ENCODE assay signal across 10 cellular contexts in genomic region chr1:180151508-180151907, GRCh38. TPM values are rescaled to one million over a fixed set of nuclear protein-coding genes. Genes with fewer than 3 reads are reported as not detected.
A peak's percentile ranks its signal among the peaks of the same experiment; 100 is the strongest.
DNase-seq lines count a peak whose midpoint lies in the region; ATAC-seq and TF ChIP-seq lines count a peak whose summit lies in the region.
"Had no signal": no experiment of that assay in that cellular context is flagged by ENCODE, and none has a peak within 500 bp of the region (broad histone marks: within the 10 kb centered on the region; RNA-seq: fewer than 3 reads in every experiment).

No MANE protein-coding gene starts in this region.

- no peak for ATAC-seq in heart left ventricle
- ATAC-seq in natural killer cell treated with Interleukin-12 subunit alpha and Interleukin-12 subunit beta and Interleukin-15 and Interleukin-18, amount 100 ng/mL, for 72 hours, result no peak
- ATAC-seq: stimulated activated naive CD8-positive, alpha-beta T cell treated with anti-CD3 and anti-CD28 coated beads, Interleukin-15, amount 100 ng/mL, for 72 hours had no signal

- H3K36me3 Mint-ChIP-seq in chondrocyte (ENCODE audit: low read depth), result peaks cover 1% of the 10 kb centered on the region
- H3K36me3 Mint-ChIP-seq in natural killer cell treated with Interleukin-12 subunit alpha and Interleukin-12 subunit beta and Interleukin-15 and Interleukin-18, amount 100 ng/mL, for 72 hours, result no peaks in the 10 kb centered on the region
- no peaks in the 10 kb centered on the region for H3K36me3 Mint-ChIP-seq in endodermal cell (ENCODE audit: low read depth)

- no peaks in the 10 kb centered on the region for H3K9me3 Mint-ChIP-seq in chondrocyte (ENCODE audit: low read depth)
- H3K9me3 Mint-ChIP-seq in natural killer cell treated with Interleukin-12 subunit alpha and Interleukin-12 subunit beta and Interleukin-15 and Interleukin-18, amount 100 ng/mL, for 72 hours, result no peaks in the 10 kb centered on the region
- H3K9me3 Mint-ChIP-seq in endodermal cell, result no peaks in the 10 kb centered on the region
- H3K9me3 Mint-ChIP-seq: stimulated activated naive CD8-positive, alpha-beta T cell treated with anti-CD3 and anti-CD28 coated beads, Interleukin-15, amount 100 ng/mL, for 72 hours had no signal

- H3K4me1 ChIP-seq in heart left ventricle, result peaks cover 0 to 26% (median 13%) of the 10 kb centered on the region in 12 donors
- peaks cover 6% of the 10 kb centered on the region for H3K4me1 ChIP-seq in endodermal cell (ENCODE audit: control insufficient read depth, insufficient read depth, low read length)

- H3K9ac ChIP-seq in endodermal cell (ENCODE audit: extremely low read depth, low read length, poor library complexity, severe bottlenecking), result no peak overlapping the region

- H3K27ac ChIP-seq in heart left ventricle (peak overlapping the region in 1 of 12 donors; percentile 32), endodermal cell (ENCODE audit: low read depth, low read length) (no peak overlapping the region)

- 78 to 90% (median 83%) methylated on average over 3 of the region's 3 CpGs for WGBS in heart left ventricle, 4 donors
- 89% methylated on average over 3 of the region's 3 CpGs; no CpG with 5 or more reads in 1 of the 2 experiments for WGBS in endodermal cell (ENCODE audit: insufficient coverage in 1 of 2, insufficient read length in 1 of 2), 2 experiments

- H3K27me3 Mint-ChIP-seq in chondrocyte (ENCODE audit: low read depth) (no peaks in the 10 kb centered on the region), endodermal cell (ENCODE audit: insufficient read depth) (peaks cover 44% of the 10 kb centered on the region)
- no peaks in the 10 kb centered on the region for H3K27me3 Mint-ChIP-seq in natural killer cell treated with Interleukin-12 subunit alpha and Interleukin-12 subunit beta and Interleukin-15 and Interleukin-18, amount 100 ng/mL, for 72 hours
- H3K27me3 Mint-ChIP-seq: stimulated activated naive CD8-positive, alpha-beta T cell treated with anti-CD3 and anti-CD28 coated beads, Interleukin-15, amount 100 ng/mL, for 72 hours had no signal

- H3K36me3 ChIP-seq in heart left ventricle, result no peaks in the 10 kb centered on the region
- H3K36me3 ChIP-seq in endodermal cell (ENCODE audit: control insufficient read depth, insufficient read depth, low read length), result no peaks in the 10 kb centered on the region

- peak overlapping the region; percentile 87 for H3K27ac Mint-ChIP-seq in chondrocyte (ENCODE audit: unreplicated experiment)
- no peak overlapping the region for H3K27ac Mint-ChIP-seq in natural killer cell treated with Interleukin-12 subunit alpha and Interleukin-12 subunit beta and Interleukin-15 and Interleukin-18, amount 100 ng/mL, for 72 hours
- H3K27ac Mint-ChIP-seq in endodermal cell, result no peak overlapping the region

- no peak for TF ChIP-seq POLR2A in heart left ventricle (IDR thresholded peaks at IDR 0.05)

- DNase-seq in EH (ENCODE audit: low read depth) (peak; percentile 94), NCI-H2081 (lab: John Stamatoyannopoulos, UW) (peak; percentile 68 to 88), chondrocyte (ENCODE audit: low spot score) (no peak), retinal pigment epithelial cell (ENCODE audit: low read depth) (peak; percentile 70), heart left ventricle (no peak), NCI-H82 (lab: John Stamatoyannopoulos, UW) (no peak), endodermal cell (no peak)
- DNase-seq in natural killer cell treated with Interleukin-12 subunit alpha and Interleukin-12 subunit beta and Interleukin-15 and Interleukin-18, amount 100 ng/mL, for 72 hours (ENCODE audit: low spot score), result no peak
- DNase-seq: activated naive CD4-positive, alpha-beta T cell treated with anti-CD3 and anti-CD28 coated beads, Interleukin-2, amount 50 U/mL, for 16 hours; stimulated activated naive CD8-positive, alpha-beta T cell treated with anti-CD3 and anti-CD28 coated beads, Interleukin-15, amount 100 ng/mL, for 72 hours had no signal

- intact Hi-C loops in heart left ventricle (cut with DNase I), result loop anchor here in 3 of 10 donors (5.0 to 10.0 kb wide), 3 partner anchors 34 to 197 kb away; partner anchors contain the start of gene CEP350 (in 1 of the 3)

- H3K27me3 ChIP-seq in heart left ventricle, result no peaks in the 10 kb centered on the region
- H3K27me3 ChIP-seq in endodermal cell (ENCODE audit: control insufficient read depth, insufficient read depth, low read length, poor library complexity, severe bottlenecking), result peaks cover 33% of the 10 kb centered on the region

- no peak overlapping the region for H3K4me3 ChIP-seq in retinal pigment epithelial cell (ENCODE audit: low read length)
- H3K4me3 ChIP-seq in heart left ventricle, result no peak overlapping the region
- H3K4me3 ChIP-seq in endodermal cell (ENCODE audit: low read length), result no peak overlapping the region

- TF ChIP-seq CTCF in chondrocyte (IDR thresholded peaks at IDR 0.05), result no peak
- TF ChIP-seq CTCF in retinal pigment epithelial cell (conservative IDR thresholded peaks at IDR 0.05; ENCODE audit: low read depth, low read length), result no peak
- TF ChIP-seq CTCF in heart left ventricle (IDR thresholded peaks at IDR 0.05), result no peak
- TF ChIP-seq CTCF in endodermal cell (conservative IDR thresholded peaks at IDR 0.05), result no peak

- peaks cover 43% of the 10 kb centered on the region for H3K4me1 Mint-ChIP-seq in chondrocyte (ENCODE audit: low read depth)
- H3K4me1 Mint-ChIP-seq in natural killer cell treated with Interleukin-12 subunit alpha and Interleukin-12 subunit beta and Interleukin-15 and Interleukin-18, amount 100 ng/mL, for 72 hours (ENCODE audit: low read depth in 2 of 2), result peaks cover 17 to 23% of the 10 kb centered on the region in 2 donors
- H3K4me1 Mint-ChIP-seq in endodermal cell, result peaks cover 13% of the 10 kb centered on the region

- H3K4me3 Mint-ChIP-seq in chondrocyte (ENCODE audit: unreplicated experiment) (no peak overlapping the region), endodermal cell (no peak overlapping the region)
- no peak overlapping the region for H3K4me3 Mint-ChIP-seq in natural killer cell treated with Interleukin-12 subunit alpha and Interleukin-12 subunit beta and Interleukin-15 and Interleukin-18, amount 100 ng/mL, for 72 hours
- H3K4me3 Mint-ChIP-seq: stimulated activated naive CD8-positive, alpha-beta T cell treated with anti-CD3 and anti-CD28 coated beads, Interleukin-15, amount 100 ng/mL, for 72 hours had no signal

- no peaks in the 10 kb centered on the region for H3K9me3 ChIP-seq in heart left ventricle
- H3K9me3 ChIP-seq in endodermal cell (ENCODE audit: control insufficient read depth, low read length), result no peaks in the 10 kb centered on the region

RNA-seq across cellular contexts. Expression of gene QSOX1, which starts 3.2 kb away (rescaled TPM):
- total RNA-seq in chondrocyte (152 to 232 TPM (median 222 TPM) in 3 replicates), heart left ventricle (100 to 1,000 TPM in 6 of 9 donors, 10 to 100 TPM in 3; 62.3 to 250 (median 122) TPM), endodermal cell (100 to 1,000 TPM in 1 of 2 donors, 10 to 100 TPM in 1; 77.9 to 116 TPM)
- 100 to 1,000 TPM in 1 of 2 donors, 10 to 100 TPM in 1; 63.2 to 181 TPM for polyA plus RNA-seq in heart left ventricle
- total RNA-seq in natural killer cell treated with Interleukin-12 subunit alpha and Interleukin-12 subunit beta and Interleukin-15 and Interleukin-18, amount 100 ng/mL, for 72 hours, result 10 to 100 TPM; 39.1 to 60.3 TPM
- polyA plus RNA-seq in endodermal cell (2013, experiment 1 of 2), result 41.5 TPM
- polyA plus RNA-seq in endodermal cell (2013, experiment 2 of 2), result 39.1 TPM

Comparison
In these comparisons a context has a peak if more than half of its experiments do, and no peak if none do; other contexts are left out.
1. DNase-seq: peak in EH (single experiment), NCI-H2081 (2 of 2) and retinal pigment epithelial cell (single experiment); none in chondrocyte (single experiment), heart left ventricle (0 of 5), NCI-H82 (single experiment), natural killer cell treated with Interleukin-12 subunit alpha and Interleukin-12 subunit beta and Interleukin-15 and Interleukin-18, amount 100 ng/mL, for 72 hours (single experiment) and endodermal cell (single experiment).